In the genomic region with DNA sequence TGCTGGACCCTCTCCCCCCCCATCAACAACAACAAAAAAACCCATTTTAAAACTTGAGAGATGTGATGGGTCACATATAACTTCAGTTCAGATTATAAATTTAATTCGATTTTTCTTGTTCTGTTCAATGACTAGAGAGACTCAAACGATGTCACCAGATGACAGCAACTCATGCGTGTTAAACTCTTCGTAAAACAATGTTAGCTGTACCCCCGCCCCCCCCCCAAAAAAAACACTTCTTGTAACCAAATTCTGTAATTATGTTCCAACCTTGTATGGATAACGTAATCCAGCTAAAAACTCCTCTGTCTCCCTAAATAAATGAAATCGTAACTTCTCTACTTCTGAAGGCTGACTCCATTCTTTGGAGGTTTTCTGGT, we compare ENCODE assay signal across 8 cellular contexts. TPM values are rescaled to one million over a fixed set of nuclear protein-coding genes. Genes with fewer than 3 reads are reported as not detected.
A peak's percentile ranks its signal among the peaks of the same experiment; 100 is the strongest.
DNase-seq lines count a peak whose midpoint lies in the region; ATAC-seq and TF ChIP-seq lines count a peak whose summit lies in the region.

No MANE protein-coding gene starts in this region.

- H3K27me3 Mint-ChIP-seq in CD4-positive, CD25-positive, alpha-beta regulatory T cell, result no peaks in the 10 kb centered on the region

- H2AFZ ChIP-seq in neural cell (ENCODE audit: low read depth, low read length), result peak overlapping the region; percentile 85

- H3K36me3 ChIP-seq in CD4-positive, CD25-positive, alpha-beta regulatory T cell (ENCODE audit: control insufficient read depth, insufficient read depth, low read length), result peaks cover 28% of the 10 kb centered on the region
- H3K36me3 ChIP-seq in ectodermal cell (ENCODE audit: control insufficient read depth, insufficient read depth, low read length) (peaks cover 17% of the 10 kb centered on the region), neural cell (ENCODE audit: insufficient read depth, low read length) (no peaks in the 10 kb centered on the region)

- WGBS in ectodermal cell, 2 experiments, result 56 to 59% methylated on average over 7 of the region's 7 CpGs

- H3K36me3 Mint-ChIP-seq in CD4-positive, CD25-positive, alpha-beta regulatory T cell, result peaks cover 20% of the 10 kb centered on the region

- ATAC-seq in CD4-positive, CD25-positive, alpha-beta regulatory T cell (ENCODE audit: low read depth in 2 of 2), result no peak

- peak overlapping the region; percentile 98 for H3K4me3 ChIP-seq in CD4-positive, CD25-positive, alpha-beta regulatory T cell (ENCODE audit: low read depth, low read length)
- peak overlapping the region; percentile 97 for H3K4me3 ChIP-seq in ectodermal cell (ENCODE audit: insufficient read depth, low read depth, low read length)
- H3K4me3 ChIP-seq in neural cell (ENCODE audit: low read length), result peak overlapping the region; percentile 75

- H3K4me1 ChIP-seq in CD4-positive, CD25-positive, alpha-beta regulatory T cell (ENCODE audit: control insufficient read depth, insufficient read depth, low read length, poor library complexity, severe bottlenecking), result peaks cover 44% of the 10 kb centered on the region
- H3K4me1 ChIP-seq in ectodermal cell (ENCODE audit: control insufficient read depth, insufficient read depth, low read length), result peaks cover 21% of the 10 kb centered on the region

- peaks cover 42% of the 10 kb centered on the region for H3K79me2 ChIP-seq in neural cell (replicated peaks; ENCODE audit: insufficient read depth, low read length)

- H3K4me3 Mint-ChIP-seq in CD4-positive, CD25-positive, alpha-beta regulatory T cell, result peak overlapping the region; percentile 93 to 100 (median 98)

- peak overlapping the region; percentile 90 for H3K9ac ChIP-seq in neural cell (ENCODE audit: low read length)

- H3K27ac Mint-ChIP-seq in CD4-positive, CD25-positive, alpha-beta regulatory T cell, result peak overlapping the region; percentile 98 to 99 (median 98)

- no peaks in the 10 kb centered on the region for H4K20me1 ChIP-seq in neural cell (ENCODE audit: insufficient read depth)

- H3K4me2 ChIP-seq in neural cell (ENCODE audit: low read length), result peak overlapping the region; percentile 68

- TF ChIP-seq RAD21 in neural cell (conservative IDR thresholded peaks at IDR 0.05), result no peak

- H3K9me2 ChIP-seq in neural cell (ENCODE audit: insufficient read depth, low read length), result no peaks in the 10 kb centered on the region

- peaks cover 15 to 58% (median 35%) of the 10 kb centered on the region in 4 donors for H3K4me1 Mint-ChIP-seq in CD4-positive, CD25-positive, alpha-beta regulatory T cell

- peak overlapping the region; percentile 91 for H3K27ac ChIP-seq in CD4-positive, CD25-positive, alpha-beta regulatory T cell (ENCODE audit: insufficient read depth, low read length, poor library complexity, severe bottlenecking)
- H3K27ac ChIP-seq in ectodermal cell (ENCODE audit: insufficient read depth, low read depth, low read length, poor library complexity, severe bottlenecking) (peak overlapping the region; percentile 96), neural cell (ENCODE audit: low read length) (peak overlapping the region; percentile 86)

- no peak for TF ChIP-seq EP300 in neural cell (conservative IDR thresholded peaks at IDR 0.05; ENCODE audit: poor library complexity, severe bottlenecking)

- H3K9me3 ChIP-seq in CD4-positive, CD25-positive, alpha-beta regulatory T cell (ENCODE audit: control insufficient read depth in 2 of 2, low read length in 2 of 2), result no peaks in the 10 kb centered on the region
- no peaks in the 10 kb centered on the region for H3K9me3 ChIP-seq in ectodermal cell (ENCODE audit: control insufficient read depth, low read length)
- H3K9me3 ChIP-seq in neural cell (ENCODE audit: low read length), result no peaks in the 10 kb centered on the region

- no peaks in the 10 kb centered on the region for H3K9me3 Mint-ChIP-seq in CD4-positive, CD25-positive, alpha-beta regulatory T cell

- DNase-seq in CD4-positive, CD25-positive, alpha-beta regulatory T cell, result no peak
- DNase-seq in NCI-H69 (lab: John Stamatoyannopoulos, UW), result peak; percentile 44
- no peak for DNase-seq in stimulated activated CD4-positive, alpha-beta T cell treated with anti-CD3 and anti-CD28 coated beads, Interleukin-4, amount 100 ng/mL, for 24 hours
- no peak for DNase-seq in CD1c-positive myeloid dendritic cell (ENCODE audit: extremely low spot score)
- DNase-seq in mucosa of gallbladder (ENCODE audit: low spot score), result no peak
- no peak for DNase-seq in NCI-H774 (lab: John Stamatoyannopoulos, UW)

- TF ChIP-seq CTCF in neural cell (IDR thresholded peaks at IDR 0.05; ENCODE audit: poor library complexity, severe bottlenecking), result no peak

- no peaks in the 10 kb centered on the region for H3K27me3 ChIP-seq in CD4-positive, CD25-positive, alpha-beta regulatory T cell (ENCODE audit: control insufficient read depth, insufficient read depth, low read length)
- H3K27me3 ChIP-seq in ectodermal cell (ENCODE audit: control insufficient read depth, insufficient read depth, low read length, poor library complexity, severe bottlenecking) (no peaks in the 10 kb centered on the region), neural cell (ENCODE audit: insufficient read depth, low read depth, low read length) (no peaks in the 10 kb centered on the region)

- no peaks in the 10 kb centered on the region for H3F3A ChIP-seq in neural cell (ENCODE audit: insufficient read depth, low read length, poor library complexity, severe bottlenecking)

TF ChIP-seq in neural cell, 6 proteins besides CTCF, POLR2A, EP300 and RAD21:
- TF ChIP-seq MXI1 (conservative IDR thresholded peaks at IDR 0.05; ENCODE audit: poor library complexity, severe bottlenecking) (no peak), EZH2 (IDR thresholded peaks at IDR 0.05; ENCODE audit: borderline replicate concordance, insufficient read depth, low read length, poor library complexity, severe bottlenecking) (no peak), TAF1 (IDR thresholded peaks at IDR 0.05; ENCODE audit: low read depth) (no peak), SMC3 (conservative IDR thresholded peaks at IDR 0.05; ENCODE audit: poor library complexity) (no peak), POLR2AphosphoS5 (IDR thresholded peaks at IDR 0.05) (no peak)
- TF ChIP-seq, protein P1, sequence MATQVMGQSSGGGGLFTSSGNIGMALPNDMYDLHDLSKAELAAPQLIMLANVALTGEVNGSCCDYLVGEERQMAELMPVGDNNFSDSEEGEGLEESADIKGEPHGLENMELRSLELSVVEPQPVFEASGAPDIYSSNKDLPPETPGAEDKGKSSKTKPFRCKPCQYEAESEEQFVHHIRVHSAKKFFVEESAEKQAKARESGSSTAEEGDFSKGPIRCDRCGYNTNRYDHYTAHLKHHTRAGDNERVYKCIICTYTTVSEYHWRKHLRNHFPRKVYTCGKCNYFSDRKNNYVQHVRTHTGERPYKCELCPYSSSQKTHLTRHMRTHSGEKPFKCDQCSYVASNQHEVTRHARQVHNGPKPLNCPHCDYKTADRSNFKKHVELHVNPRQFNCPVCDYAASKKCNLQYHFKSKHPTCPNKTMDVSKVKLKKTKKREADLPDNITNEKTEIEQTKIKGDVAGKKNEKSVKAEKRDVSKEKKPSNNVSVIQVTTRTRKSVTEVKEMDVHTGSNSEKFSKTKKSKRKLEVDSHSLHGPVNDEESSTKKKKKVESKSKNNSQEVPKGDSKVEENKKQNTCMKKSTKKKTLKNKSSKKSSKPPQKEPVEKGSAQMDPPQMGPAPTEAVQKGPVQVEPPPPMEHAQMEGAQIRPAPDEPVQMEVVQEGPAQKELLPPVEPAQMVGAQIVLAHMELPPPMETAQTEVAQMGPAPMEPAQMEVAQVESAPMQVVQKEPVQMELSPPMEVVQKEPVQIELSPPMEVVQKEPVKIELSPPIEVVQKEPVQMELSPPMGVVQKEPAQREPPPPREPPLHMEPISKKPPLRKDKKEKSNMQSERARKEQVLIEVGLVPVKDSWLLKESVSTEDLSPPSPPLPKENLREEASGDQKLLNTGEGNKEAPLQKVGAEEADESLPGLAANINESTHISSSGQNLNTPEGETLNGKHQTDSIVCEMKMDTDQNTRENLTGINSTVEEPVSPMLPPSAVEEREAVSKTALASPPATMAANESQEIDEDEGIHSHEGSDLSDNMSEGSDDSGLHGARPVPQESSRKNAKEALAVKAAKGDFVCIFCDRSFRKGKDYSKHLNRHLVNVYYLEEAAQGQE (IDR thresholded peaks at IDR 0.05; ENCODE audit: borderline replicate concordance), result no peak

RNA-seq across cellular contexts. Expression of gene NACA, which starts 0.6 kb away (rescaled TPM):
- total RNA-seq in CD4-positive, CD25-positive, alpha-beta regulatory T cell, result 920 TPM
- 1,000 to 10,000 TPM; 1,082 to 1,280 (median 1,145) TPM for polyA plus RNA-seq in CD4-positive, CD25-positive, alpha-beta regulatory T cell
- 1,657 TPM for polyA plus RNA-seq in ectodermal cell (2013, experiment 1 of 4)
- 1,601 TPM for polyA plus RNA-seq in ectodermal cell (2013, experiment 2 of 4)
- 1,820 TPM for polyA plus RNA-seq in ectodermal cell (2013, experiment 3 of 4)
- polyA plus RNA-seq in ectodermal cell (2013, experiment 4 of 4), result 2,131 TPM
- polyA plus RNA-seq in neural cell, result 1,595 and 1,797 TPM in 2 replicates
- polyA minus RNA-seq in neural cell, result 606 and 785 TPM in 2 replicates
- total RNA-seq in mucosa of gallbladder, result 599 TPM

RNA-seq across cellular contexts. Expression of gene PRIM1, which starts 26.4 kb away (rescaled TPM):
- total RNA-seq in CD4-positive, CD25-positive, alpha-beta regulatory T cell, result 15.1 TPM
- 10 to 100 TPM; 34.8 to 46.1 (median 36.9) TPM for polyA plus RNA-seq in CD4-positive, CD25-positive, alpha-beta regulatory T cell
- polyA plus RNA-seq in ectodermal cell (2013, experiment 1 of 4), result 92.9 TPM
- polyA plus RNA-seq in ectodermal cell (2013, experiment 2 of 4), result 105 TPM
- polyA plus RNA-seq in ectodermal cell (2013, experiment 3 of 4), result 81.7 TPM
- polyA plus RNA-seq in ectodermal cell (2013, experiment 4 of 4), result 77.1 TPM
- 36.1 and 41.5 TPM in 2 replicates for polyA plus RNA-seq in neural cell
- 41.8 and 45.8 TPM in 2 replicates for polyA minus RNA-seq in neural cell
- total RNA-seq in mucosa of gallbladder, result 3.9 TPM

RNA-seq across cellular contexts. Expression of gene HSD17B6, which starts 37.4 kb away (rescaled TPM):
- not detected for total RNA-seq in CD4-positive, CD25-positive, alpha-beta regulatory T cell
- under 1 TPM; 0.37 to 0.97 (median 0.89) TPM for polyA plus RNA-seq in CD4-positive, CD25-positive, alpha-beta regulatory T cell
- polyA plus RNA-seq in ectodermal cell (2013, experiment 1 of 4), result 4.9 TPM
- polyA plus RNA-seq in ectodermal cell (2013, experiment 2 of 4), result 5.5 TPM
- 4.3 TPM for polyA plus RNA-seq in ectodermal cell (2013, experiment 3 of 4)
- 5.8 TPM for polyA plus RNA-seq in ectodermal cell (2013, experiment 4 of 4)
- 4.3 and 4.6 TPM in 2 replicates for polyA plus RNA-seq in neural cell
- polyA minus RNA-seq in neural cell, result 0.73 and 0.81 TPM in 2 replicates
- 19.0 TPM for total RNA-seq in mucosa of gallbladder

RNA-seq across cellular contexts. Expression of gene PTGES3, which starts 37.6 kb away (rescaled TPM):
- 128 TPM for total RNA-seq in CD4-positive, CD25-positive, alpha-beta regulatory T cell
- 100 to 1,000 TPM; 276 to 321 (median 303) TPM for polyA plus RNA-seq in CD4-positive, CD25-positive, alpha-beta regulatory T cell
- 390 TPM for polyA plus RNA-seq in ectodermal cell (2013, experiment 1 of 4)
- polyA plus RNA-seq in ectodermal cell (2013, experiment 2 of 4), result 381 TPM
- polyA plus RNA-seq in ectodermal cell (2013, experiment 3 of 4), result 297 TPM
- 317 TPM for polyA plus RNA-seq in ectodermal cell (2013, experiment 4 of 4)
- polyA plus RNA-seq in neural cell, result 104 and 109 TPM in 2 replicates
- polyA minus RNA-seq in neural cell, result 71.8 and 86.8 TPM in 2 replicates
- 201 TPM for total RNA-seq in mucosa of gallbladder
